ENCODE assay signal across 20 cellular contexts in the genomic region with DNA sequence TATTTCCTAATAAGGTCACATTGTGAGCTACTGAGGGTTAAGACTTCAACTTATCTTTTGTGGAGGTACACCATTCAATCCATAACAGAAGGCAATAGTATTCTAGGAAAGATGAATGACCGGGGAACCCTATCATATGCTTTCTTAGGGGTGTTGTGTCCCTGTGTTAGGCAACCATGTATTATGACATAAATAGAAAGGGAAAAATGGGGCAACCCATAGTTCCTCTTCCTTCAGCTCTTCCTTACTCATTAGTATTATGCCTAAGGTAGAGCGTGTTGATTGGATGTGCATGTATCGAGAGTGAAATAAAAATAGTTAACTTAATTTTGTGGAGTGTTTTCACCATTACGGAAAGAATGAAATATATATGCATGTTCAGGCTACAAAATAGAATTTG. TPM values are rescaled to one million over a fixed set of nuclear protein-coding genes. Genes with fewer than 3 reads are reported as not detected.
"Had no signal": no experiment of that assay in that cellular context is flagged by ENCODE, and none has a peak within 500 bp of the region (broad histone marks: within the 10 kb centered on the region; RNA-seq: fewer than 3 reads in every experiment).

No MANE protein-coding gene starts in this region.

- H3K36me3 Mint-ChIP-seq: activated naive CD4-positive, alpha-beta T cell treated with anti-CD3 and anti-CD28 coated beads, Interleukin-2, amount 50 U/mL, for 24 hours; brain had no signal

- H3K27ac Mint-ChIP-seq: activated CD4-positive, alpha-beta T cell treated with anti-CD3 and anti-CD28 coated beads, Interleukin-2, amount 10 ng/mL, durations not matched to agents 7 days and 5 days; activated CD8-positive, alpha-beta T cell treated with anti-CD3 and anti-CD28 coated beads for 36 hours; activated naive CD4-positive, alpha-beta T cell treated with anti-CD3 and anti-CD28 coated beads, Interleukin-2, amount 50 U/mL, for 24 hours; brain; nephron; stimulated activated naive CD8-positive, alpha-beta T cell treated with anti-CD3 and anti-CD28 coated beads, Interleukin-15, amount 100 ng/mL, for 72 hours had no signal

- DNase-seq: activated CD4-positive, alpha-beta T cell treated with anti-CD3 and anti-CD28 coated beads, Interleukin-2, amount 10 ng/mL, durations not matched to agents 7 days and 5 days; activated CD4-positive, CD25-positive, alpha-beta regulatory T cell treated with anti-CD3 and anti-CD28 coated beads, Interleukin-2, amount 50 U/mL, for 72 hours; activated CD8-positive, alpha-beta T cell treated with anti-CD3 and anti-CD28 coated beads for 36 hours; activated gamma-delta T cell treated with Interleukin-2 at 50 U/mL for 16 hours; aorta; head of caudate nucleus; hypothalamus; left ventricle myocardium superior; pancreas; right cardiac atrium; stimulated activated CD4-positive, alpha-beta T cell treated with anti-CD3 and anti-CD28 coated beads, Interleukin-1b, Interleukin-23, amount 100 ng/mL, for 48 hours; stimulated activated naive CD8-positive, alpha-beta T cell treated with anti-CD3 and anti-CD28 coated beads, Interleukin-15, amount 100 ng/mL, for 72 hours; tibial artery; WERI-Rb-1 had no signal

- H3K4me3 ChIP-seq: gastroesophageal sphincter, pancreas, tibial artery had no signal

- H3K4me3 Mint-ChIP-seq: activated CD4-positive, alpha-beta T cell treated with anti-CD3 and anti-CD28 coated beads, Interleukin-2, amount 10 ng/mL, durations not matched to agents 7 days and 5 days; activated CD8-positive, alpha-beta T cell treated with anti-CD3 and anti-CD28 coated beads for 36 hours; activated naive CD4-positive, alpha-beta T cell treated with anti-CD3 and anti-CD28 coated beads, Interleukin-2, amount 50 U/mL, for 24 hours; brain; nephron; stimulated activated naive CD8-positive, alpha-beta T cell treated with anti-CD3 and anti-CD28 coated beads, Interleukin-15, amount 100 ng/mL, for 72 hours had no signal

- H3K9me3 ChIP-seq: gastroesophageal sphincter, pancreas, tibial artery had no signal

- H3K36me3 ChIP-seq: gastroesophageal sphincter, pancreas, tibial artery, WERI-Rb-1 had no signal

- H3K4me1 ChIP-seq: gastroesophageal sphincter, tibial artery had no signal

- H3K4me1 Mint-ChIP-seq: activated naive CD4-positive, alpha-beta T cell treated with anti-CD3 and anti-CD28 coated beads, Interleukin-2, amount 50 U/mL, for 24 hours; nephron; stimulated activated naive CD8-positive, alpha-beta T cell treated with anti-CD3 and anti-CD28 coated beads, Interleukin-15, amount 100 ng/mL, for 72 hours had no signal

- ATAC-seq: activated CD8-positive, alpha-beta T cell treated with anti-CD3 and anti-CD28 coated beads for 36 hours; gastroesophageal sphincter; left ventricle myocardium superior; right cardiac atrium; stimulated activated naive CD8-positive, alpha-beta T cell treated with anti-CD3 and anti-CD28 coated beads, Interleukin-15, amount 100 ng/mL, for 72 hours had no signal

- H3K27ac ChIP-seq: epithelial cell of prostate, gastroesophageal sphincter, pancreas, tibial artery, WERI-Rb-1 had no signal

- H3K9me3 Mint-ChIP-seq: activated CD4-positive, alpha-beta T cell treated with anti-CD3 and anti-CD28 coated beads, Interleukin-2, amount 10 ng/mL, durations not matched to agents 7 days and 5 days; activated CD8-positive, alpha-beta T cell treated with anti-CD3 and anti-CD28 coated beads for 36 hours; activated naive CD4-positive, alpha-beta T cell treated with anti-CD3 and anti-CD28 coated beads, Interleukin-2, amount 50 U/mL, for 24 hours; brain; nephron; stimulated activated naive CD8-positive, alpha-beta T cell treated with anti-CD3 and anti-CD28 coated beads, Interleukin-15, amount 100 ng/mL, for 72 hours had no signal

- FAIRE-seq: pancreas, TTC549 had no signal

RNA-seq across cellular contexts. Expression of a gene that starts 6.0 kb away (rescaled TPM):
- total RNA-seq: activated CD4-positive, alpha-beta T cell treated with anti-CD3 and anti-CD28 coated beads, Interleukin-2, amount 10 ng/mL, durations not matched to agents 7 days and 5 days; activated CD8-positive, alpha-beta T cell treated with anti-CD3 and anti-CD28 coated beads for 36 hours had no signal

RNA-seq across cellular contexts. Expression of a gene that starts 52.0 kb away (rescaled TPM):
- total RNA-seq: activated CD4-positive, alpha-beta T cell treated with anti-CD3 and anti-CD28 coated beads, Interleukin-2, amount 10 ng/mL, durations not matched to agents 7 days and 5 days; activated CD8-positive, alpha-beta T cell treated with anti-CD3 and anti-CD28 coated beads for 36 hours had no signal
